In the genomic region with DNA sequence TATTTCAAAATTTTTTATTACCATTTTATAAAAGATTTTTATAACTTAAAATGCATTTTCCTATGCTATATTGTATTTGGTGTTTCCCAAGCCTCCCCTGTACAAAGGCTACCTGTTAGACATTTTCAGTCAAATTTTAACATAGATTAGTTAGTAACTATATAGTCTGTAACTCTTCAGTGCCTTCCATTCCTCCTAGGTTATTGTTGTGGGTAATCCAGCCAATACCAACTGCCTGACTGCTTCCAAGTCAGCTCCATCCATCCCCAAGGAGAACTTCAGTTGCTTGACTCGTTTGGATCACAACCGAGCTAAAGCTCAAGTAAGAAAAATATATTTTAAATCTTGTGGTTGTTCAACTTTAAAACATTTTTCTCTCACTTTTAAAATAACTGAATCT, we compare ENCODE assay signal across 23 cellular contexts. TPM values are rescaled to one million over a fixed set of nuclear protein-coding genes. Genes with fewer than 3 reads are reported as not detected.
DNase-seq lines count a peak whose midpoint lies in the region; ATAC-seq and TF ChIP-seq lines count a peak whose summit lies in the region.
"Had no signal": no experiment of that assay in that cellular context is flagged by ENCODE, and none has a peak within 500 bp of the region (broad histone marks: within the 10 kb centered on the region; RNA-seq: fewer than 3 reads in every experiment).

No MANE protein-coding gene starts in this region.

- H3K4me3 Mint-ChIP-seq in activated CD4-positive, alpha-beta T cell treated with anti-CD3 and anti-CD28 coated beads, Interleukin-2, amount 10 ng/mL, durations not matched to agents 24 days and 14 days = no peak overlapping the region
- H3K4me3 Mint-ChIP-seq in CD4-positive, CD25-positive, alpha-beta regulatory T cell = no peak overlapping the region
- peak overlapping the region; percentile 59 to 74 (median 67) for H3K4me3 Mint-ChIP-seq in nephron
- H3K4me3 Mint-ChIP-seq: B cell; CD4-positive, alpha-beta memory T cell; CD8-positive, alpha-beta memory T cell had no signal

- no peak overlapping the region for H3K4me3 ChIP-seq in CD4-positive, CD25-positive, alpha-beta regulatory T cell (ENCODE audit: low read depth, low read length)
- H3K4me3 ChIP-seq: A549; BLaER1 treated with 17β-estradiol and CSF1 and Interleukin-3, amounts not matched to agents 10 nM and 100 nM had no signal

- no peaks in the 10 kb centered on the region for H3K9me3 Mint-ChIP-seq in activated CD4-positive, alpha-beta T cell treated with anti-CD3 and anti-CD28 coated beads, Interleukin-2, amount 10 ng/mL, durations not matched to agents 24 days and 14 days
- H3K9me3 Mint-ChIP-seq in CD4-positive, CD25-positive, alpha-beta regulatory T cell = no peaks in the 10 kb centered on the region
- no peaks in the 10 kb centered on the region for H3K9me3 Mint-ChIP-seq in nephron
- H3K9me3 Mint-ChIP-seq: CD4-positive, alpha-beta memory T cell; CD8-positive, alpha-beta memory T cell had no signal

- peaks cover 78% of the 10 kb centered on the region for H3K36me3 ChIP-seq in CD4-positive, CD25-positive, alpha-beta regulatory T cell (ENCODE audit: control insufficient read depth, insufficient read depth, low read length)

- no peak for TF ChIP-seq CTCF in nephron (IDR thresholded peaks at IDR 0.05; ENCODE audit: unreplicated experiment in 3 of 3)

- no peaks in the 10 kb centered on the region for H3K27me3 ChIP-seq in CD4-positive, CD25-positive, alpha-beta regulatory T cell (ENCODE audit: control insufficient read depth, insufficient read depth, low read length)
- H3K27me3 ChIP-seq: BLaER1 treated with 17β-estradiol and CSF1 and Interleukin-3, amounts not matched to agents 10 nM and 100 nM had no signal

- no peak overlapping the region for H3K27ac Mint-ChIP-seq in activated CD4-positive, alpha-beta T cell treated with anti-CD3 and anti-CD28 coated beads, Interleukin-2, amount 10 ng/mL, durations not matched to agents 24 days and 14 days
- H3K27ac Mint-ChIP-seq in CD4-positive, CD25-positive, alpha-beta regulatory T cell = no peak overlapping the region
- H3K27ac Mint-ChIP-seq in nephron = peak overlapping the region; percentile 72 to 89 (median 83)
- H3K27ac Mint-ChIP-seq: B cell had no signal

- H3K4me1 ChIP-seq in CD4-positive, CD25-positive, alpha-beta regulatory T cell (ENCODE audit: control insufficient read depth, insufficient read depth, low read length, poor library complexity, severe bottlenecking) = peaks cover 2% of the 10 kb centered on the region
- H3K4me1 ChIP-seq: A549 had no signal

- peaks cover 3% of the 10 kb centered on the region for H3K4me1 Mint-ChIP-seq in activated CD4-positive, alpha-beta T cell treated with anti-CD3 and anti-CD28 coated beads, Interleukin-2, amount 10 ng/mL, durations not matched to agents 24 days and 14 days
- peaks cover 18 to 25% (median 21%) of the 10 kb centered on the region in 4 donors for H3K4me1 Mint-ChIP-seq in CD4-positive, CD25-positive, alpha-beta regulatory T cell
- H3K4me1 Mint-ChIP-seq in nephron = no peaks in the 10 kb centered on the region
- H3K4me1 Mint-ChIP-seq: B cell had no signal

- peak; percentile 25 for DNase-seq in activated CD4-positive, alpha-beta T cell treated with anti-CD3 and anti-CD28 coated beads, Interleukin-2, amount 10 ng/mL, durations not matched to agents 24 days and 14 days
- DNase-seq in activated CD4-positive, alpha-beta T cell treated with anti-CD3 and anti-CD28 coated beads for 4 hours = no peak
- no peak for DNase-seq in CD4-positive, CD25-positive, alpha-beta regulatory T cell
- DNase-seq in kidney tubule cell (ENCODE audit: low spot score) (peak; percentile 58), NCI-H1436 (lab: John Stamatoyannopoulos, UW) (no peak)
- DNase-seq: AML-193; CD4-positive, alpha-beta memory T cell; CD8-positive, alpha-beta memory T cell; COR-L47; DMS 273 treated with DMSO at 0.1 percent for 48 hours; DMS153; DMS53; DMS79; DND-41; GF-D8 had no signal

- no peaks in the 10 kb centered on the region for H3K27me3 Mint-ChIP-seq in activated CD4-positive, alpha-beta T cell treated with anti-CD3 and anti-CD28 coated beads, Interleukin-2, amount 10 ng/mL, durations not matched to agents 24 days and 14 days
- no peaks in the 10 kb centered on the region for H3K27me3 Mint-ChIP-seq in CD4-positive, CD25-positive, alpha-beta regulatory T cell
- H3K27me3 Mint-ChIP-seq in nephron (ENCODE audit: low read depth) = no peaks in the 10 kb centered on the region
- H3K27me3 Mint-ChIP-seq: B cell; CD4-positive, alpha-beta memory T cell; CD8-positive, alpha-beta memory T cell had no signal

- H3K27ac ChIP-seq in CD4-positive, CD25-positive, alpha-beta regulatory T cell (ENCODE audit: insufficient read depth, low read length, poor library complexity, severe bottlenecking) = peak overlapping the region; percentile 2
- H3K27ac ChIP-seq: 22Rv1; A549; BLaER1 treated with 17β-estradiol and CSF1 and Interleukin-3, amounts not matched to agents 10 nM and 100 nM; C4-2B had no signal

- no peak for ATAC-seq in CD4-positive, CD25-positive, alpha-beta regulatory T cell (ENCODE audit: low read depth in 2 of 2)
- ATAC-seq in HG03097 (IDR thresholded peaks at IDR 0.05; ENCODE audit: low FRiP score, unreplicated experiment) = no peak
- ATAC-seq in GM21526 (IDR thresholded peaks at IDR 0.05; ENCODE audit: low FRiP score, unreplicated experiment) = no peak
- ATAC-seq: A549 had no signal

- H3K36me3 Mint-ChIP-seq in activated CD4-positive, alpha-beta T cell treated with anti-CD3 and anti-CD28 coated beads, Interleukin-2, amount 10 ng/mL, durations not matched to agents 24 days and 14 days (ENCODE audit: low read depth) = peaks cover 42% of the 10 kb centered on the region
- peaks cover 34% of the 10 kb centered on the region for H3K36me3 Mint-ChIP-seq in CD4-positive, CD25-positive, alpha-beta regulatory T cell
- peaks cover 59% of the 10 kb centered on the region for H3K36me3 Mint-ChIP-seq in nephron (ENCODE audit: low read depth)

- H3K9me3 ChIP-seq in CD4-positive, CD25-positive, alpha-beta regulatory T cell (ENCODE audit: control insufficient read depth in 2 of 2, low read length in 2 of 2) = no peaks in the 10 kb centered on the region
- H3K9me3 ChIP-seq: A549; BLaER1 treated with 17β-estradiol and CSF1 and Interleukin-3, amounts not matched to agents 10 nM and 100 nM had no signal

- intact Hi-C loops in activated CD4-positive, alpha-beta T cell treated with anti-CD3 and anti-CD28 coated beads, Interleukin-2, amount 10 ng/mL, durations not matched to agents 24 days and 14 days (cut with micrococcal nuclease) = no loop called here

RNA-seq across cellular contexts. Expression of gene MDH1, which starts 10.2 kb away (rescaled TPM):
- total RNA-seq in activated CD4-positive, alpha-beta T cell treated with anti-CD3 and anti-CD28 coated beads, Interleukin-2, amount 10 ng/mL, durations not matched to agents 24 days and 14 days = 195 and 208 TPM in 2 replicates
- 102 TPM for total RNA-seq in CD4-positive, CD25-positive, alpha-beta regulatory T cell
- polyA plus RNA-seq in CD4-positive, CD25-positive, alpha-beta regulatory T cell = 100 to 1,000 TPM; 298 to 378 (median 334) TPM

RNA-seq across cellular contexts. Expression of gene WDPCP, which starts 10.7 kb away (rescaled TPM):
- total RNA-seq in activated CD4-positive, alpha-beta T cell treated with anti-CD3 and anti-CD28 coated beads, Interleukin-2, amount 10 ng/mL, durations not matched to agents 24 days and 14 days = 6.0 and 8.9 TPM in 2 replicates
- 9.4 TPM for total RNA-seq in CD4-positive, CD25-positive, alpha-beta regulatory T cell
- polyA plus RNA-seq in CD4-positive, CD25-positive, alpha-beta regulatory T cell = 1 to 10 TPM; 2.9 to 5.4 (median 3.7) TPM

Comparison
In these comparisons a context has a peak if more than half of its experiments do, and no peak if none do; other contexts are left out.
1. DNase-seq: peak in activated CD4-positive, alpha-beta T cell treated with anti-CD3 and anti-CD28 coated beads, Interleukin-2, amount 10 ng/mL, durations not matched to agents 24 days and 14 days (single experiment) and kidney tubule cell (single experiment); none in activated CD4-positive, alpha-beta T cell treated with anti-CD3 and anti-CD28 coated beads for 4 hours (0 of 2), CD4-positive, CD25-positive, alpha-beta regulatory T cell (0 of 3) and NCI-H1436 (single experiment).
2. H3K27ac Mint-ChIP-seq: peak in nephron (3 of 3); none in activated CD4-positive, alpha-beta T cell treated with anti-CD3 and anti-CD28 coated beads, Interleukin-2, amount 10 ng/mL, durations not matched to agents 24 days and 14 days (single experiment) and CD4-positive, CD25-positive, alpha-beta regulatory T cell (0 of 3).
3. H3K4me3 Mint-ChIP-seq: peak in nephron (3 of 3); none in activated CD4-positive, alpha-beta T cell treated with anti-CD3 and anti-CD28 coated beads, Interleukin-2, amount 10 ng/mL, durations not matched to agents 24 days and 14 days (single experiment) and CD4-positive, CD25-positive, alpha-beta regulatory T cell (0 of 4).